In the genomic region with DNA sequence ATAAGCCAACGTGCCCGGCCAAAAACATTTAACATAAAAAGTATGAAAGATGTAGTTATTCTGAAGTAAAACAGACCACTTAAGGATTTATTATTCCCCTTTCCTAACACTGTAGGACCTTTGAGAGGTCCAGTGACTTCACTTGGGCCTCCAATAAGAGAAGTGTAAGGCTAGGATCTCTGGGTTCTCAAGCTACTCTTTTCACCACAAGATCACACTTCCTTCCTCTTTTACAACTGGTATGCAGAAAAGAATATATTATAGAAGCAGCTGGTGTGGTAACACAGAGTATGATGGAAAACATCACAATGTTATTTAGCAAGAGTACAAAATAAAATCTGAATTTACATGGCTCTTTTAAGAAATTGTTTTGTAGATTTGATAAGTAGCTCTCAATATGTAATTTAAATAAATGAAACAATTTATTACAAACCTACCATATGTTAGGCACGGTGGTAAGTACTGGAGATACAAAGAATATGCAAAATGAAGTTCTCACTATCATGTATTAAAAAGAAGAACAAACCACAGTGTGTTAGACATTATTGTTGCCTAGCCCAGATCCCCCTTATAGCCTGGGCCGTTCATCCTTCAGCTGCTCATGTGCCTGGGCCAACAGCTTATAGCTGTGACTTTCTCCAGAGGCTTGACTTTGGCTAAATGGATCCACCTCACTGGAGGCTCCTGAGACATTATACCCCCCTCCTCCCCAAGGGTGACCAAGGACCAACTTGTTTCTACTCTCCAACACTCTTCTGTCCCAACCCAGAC, we compare ENCODE assay signal across 1 cellular context.
TF ChIP-seq lines count a peak whose summit lies in the region.

No MANE protein-coding gene starts in this region.

TF ChIP-seq in GM12878, 131 proteins besides CTCF, POLR2A, EP300 and RAD21:
- TF ChIP-seq SUPT20H (IDR thresholded peaks at IDR 0.05; ENCODE audit: borderline replicate concordance, control insufficient read depth, low read depth, low read length) (no peak), RBBP5 (conservative IDR thresholded peaks at IDR 0.05) (no peak), NR2F1 (conservative IDR thresholded peaks at IDR 0.05) (no peak), CREM (IDR thresholded peaks at IDR 0.05; ENCODE audit: low read depth) (no peak), RCOR1 (conservative IDR thresholded peaks at IDR 0.05; ENCODE audit: low read depth, low read length) (no peak), KDM1A (IDR thresholded peaks at IDR 0.05; ENCODE audit: borderline replicate concordance) (no peak), TCF7 (IDR thresholded peaks at IDR 0.05; ENCODE audit: borderline replicate concordance) (no peak), SMC3 (IDR thresholded peaks at IDR 0.05; ENCODE audit: borderline replicate concordance, low read length) (no peak), ZNF274 (IDR thresholded peaks at IDR 0.05; ENCODE audit: insufficient read depth, insufficient read length) (no peak), RUNX3 (IDR thresholded peaks at IDR 0.05; ENCODE audit: low read length) (peak; percentile 50; the same call in 1 of the 2 replicates), SPI1 (IDR thresholded peaks at IDR 0.05; ENCODE audit: borderline replicate concordance, insufficient read depth, low read depth, low read length) (peak; percentile 65; the same call in 1 of the 2 replicates)
- TF ChIP-seq, protein P1, sequence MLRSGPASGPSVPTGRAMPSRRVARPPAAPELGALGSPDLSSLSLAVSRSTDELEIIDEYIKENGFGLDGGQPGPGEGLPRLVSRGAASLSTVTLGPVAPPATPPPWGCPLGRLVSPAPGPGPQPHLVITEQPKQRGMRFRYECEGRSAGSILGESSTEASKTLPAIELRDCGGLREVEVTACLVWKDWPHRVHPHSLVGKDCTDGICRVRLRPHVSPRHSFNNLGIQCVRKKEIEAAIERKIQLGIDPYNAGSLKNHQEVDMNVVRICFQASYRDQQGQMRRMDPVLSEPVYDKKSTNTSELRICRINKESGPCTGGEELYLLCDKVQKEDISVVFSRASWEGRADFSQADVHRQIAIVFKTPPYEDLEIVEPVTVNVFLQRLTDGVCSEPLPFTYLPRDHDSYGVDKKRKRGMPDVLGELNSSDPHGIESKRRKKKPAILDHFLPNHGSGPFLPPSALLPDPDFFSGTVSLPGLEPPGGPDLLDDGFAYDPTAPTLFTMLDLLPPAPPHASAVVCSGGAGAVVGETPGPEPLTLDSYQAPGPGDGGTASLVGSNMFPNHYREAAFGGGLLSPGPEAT (IDR thresholded peaks at IDR 0.05; ENCODE audit: low read depth): no peak
- TF ChIP-seq, protein P2, sequence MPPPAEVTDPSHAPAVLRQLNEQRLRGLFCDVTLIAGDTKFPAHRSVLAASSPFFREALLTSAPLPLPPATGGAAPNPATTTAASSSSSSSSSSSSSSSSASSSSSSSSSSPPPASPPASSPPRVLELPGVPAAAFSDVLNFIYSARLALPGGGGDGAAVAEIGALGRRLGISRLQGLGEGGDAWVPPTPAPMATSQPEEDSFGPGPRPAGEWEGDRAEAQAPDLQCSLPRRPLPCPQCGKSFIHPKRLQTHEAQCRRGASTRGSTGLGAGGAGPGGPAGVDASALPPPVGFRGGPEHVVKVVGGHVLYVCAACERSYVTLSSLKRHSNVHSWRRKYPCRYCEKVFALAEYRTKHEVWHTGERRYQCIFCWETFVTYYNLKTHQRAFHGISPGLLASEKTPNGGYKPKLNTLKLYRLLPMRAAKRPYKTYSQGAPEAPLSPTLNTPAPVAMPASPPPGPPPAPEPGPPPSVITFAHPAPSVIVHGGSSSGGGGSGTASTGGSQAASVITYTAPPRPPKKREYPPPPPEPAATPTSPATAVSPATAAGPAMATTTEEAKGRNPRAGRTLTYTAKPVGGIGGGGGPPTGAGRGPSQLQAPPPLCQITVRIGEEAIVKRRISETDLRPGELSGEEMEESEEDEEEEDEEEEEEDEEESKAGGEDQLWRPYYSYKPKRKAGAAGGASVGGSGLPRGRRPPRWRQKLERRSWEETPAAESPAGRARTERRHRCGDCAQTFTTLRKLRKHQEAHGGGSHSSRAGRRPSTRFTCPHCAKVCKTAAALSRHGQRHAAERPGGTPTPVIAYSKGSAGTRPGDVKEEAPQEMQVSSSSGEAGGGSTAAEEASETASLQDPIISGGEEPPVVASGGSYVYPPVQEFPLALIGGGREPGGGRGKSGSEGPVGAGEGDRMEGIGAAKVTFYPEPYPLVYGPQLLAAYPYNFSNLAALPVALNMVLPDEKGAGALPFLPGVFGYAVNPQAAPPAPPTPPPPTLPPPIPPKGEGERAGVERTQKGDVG (CRISPR knock-in tag; IDR thresholded peaks at IDR 0.05): no peak
- TF ChIP-seq, protein P3, sequence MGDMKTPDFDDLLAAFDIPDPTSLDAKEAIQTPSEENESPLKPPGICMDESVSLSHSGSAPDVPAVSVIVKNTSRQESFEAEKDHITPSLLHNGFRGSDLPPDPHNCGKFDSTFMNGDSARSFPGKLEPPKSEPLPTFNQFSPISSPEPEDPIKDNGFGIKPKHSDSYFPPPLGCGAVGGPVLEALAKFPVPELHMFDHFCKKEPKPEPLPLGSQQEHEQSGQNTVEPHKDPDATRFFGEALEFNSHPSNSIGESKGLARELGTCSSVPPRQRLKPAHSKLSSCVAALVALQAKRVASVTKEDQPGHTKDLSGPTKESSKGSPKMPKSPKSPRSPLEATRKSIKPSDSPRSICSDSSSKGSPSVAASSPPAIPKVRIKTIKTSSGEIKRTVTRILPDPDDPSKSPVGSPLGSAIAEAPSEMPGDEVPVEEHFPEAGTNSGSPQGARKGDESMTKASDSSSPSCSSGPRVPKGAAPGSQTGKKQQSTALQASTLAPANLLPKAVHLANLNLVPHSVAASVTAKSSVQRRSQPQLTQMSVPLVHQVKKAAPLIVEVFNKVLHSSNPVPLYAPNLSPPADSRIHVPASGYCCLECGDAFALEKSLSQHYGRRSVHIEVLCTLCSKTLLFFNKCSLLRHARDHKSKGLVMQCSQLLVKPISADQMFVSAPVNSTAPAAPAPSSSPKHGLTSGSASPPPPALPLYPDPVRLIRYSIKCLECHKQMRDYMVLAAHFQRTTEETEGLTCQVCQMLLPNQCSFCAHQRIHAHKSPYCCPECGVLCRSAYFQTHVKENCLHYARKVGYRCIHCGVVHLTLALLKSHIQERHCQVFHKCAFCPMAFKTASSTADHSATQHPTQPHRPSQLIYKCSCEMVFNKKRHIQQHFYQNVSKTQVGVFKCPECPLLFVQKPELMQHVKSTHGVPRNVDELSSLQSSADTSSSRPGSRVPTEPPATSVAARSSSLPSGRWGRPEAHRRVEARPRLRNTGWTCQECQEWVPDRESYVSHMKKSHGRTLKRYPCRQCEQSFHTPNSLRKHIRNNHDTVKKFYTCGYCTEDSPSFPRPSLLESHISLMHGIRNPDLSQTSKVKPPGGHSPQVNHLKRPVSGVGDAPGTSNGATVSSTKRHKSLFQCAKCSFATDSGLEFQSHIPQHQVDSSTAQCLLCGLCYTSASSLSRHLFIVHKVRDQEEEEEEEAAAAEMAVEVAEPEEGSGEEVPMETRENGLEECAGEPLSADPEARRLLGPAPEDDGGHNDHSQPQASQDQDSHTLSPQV (IDR thresholded peaks at IDR 0.05): no peak
- TF ChIP-seq, protein P4, sequence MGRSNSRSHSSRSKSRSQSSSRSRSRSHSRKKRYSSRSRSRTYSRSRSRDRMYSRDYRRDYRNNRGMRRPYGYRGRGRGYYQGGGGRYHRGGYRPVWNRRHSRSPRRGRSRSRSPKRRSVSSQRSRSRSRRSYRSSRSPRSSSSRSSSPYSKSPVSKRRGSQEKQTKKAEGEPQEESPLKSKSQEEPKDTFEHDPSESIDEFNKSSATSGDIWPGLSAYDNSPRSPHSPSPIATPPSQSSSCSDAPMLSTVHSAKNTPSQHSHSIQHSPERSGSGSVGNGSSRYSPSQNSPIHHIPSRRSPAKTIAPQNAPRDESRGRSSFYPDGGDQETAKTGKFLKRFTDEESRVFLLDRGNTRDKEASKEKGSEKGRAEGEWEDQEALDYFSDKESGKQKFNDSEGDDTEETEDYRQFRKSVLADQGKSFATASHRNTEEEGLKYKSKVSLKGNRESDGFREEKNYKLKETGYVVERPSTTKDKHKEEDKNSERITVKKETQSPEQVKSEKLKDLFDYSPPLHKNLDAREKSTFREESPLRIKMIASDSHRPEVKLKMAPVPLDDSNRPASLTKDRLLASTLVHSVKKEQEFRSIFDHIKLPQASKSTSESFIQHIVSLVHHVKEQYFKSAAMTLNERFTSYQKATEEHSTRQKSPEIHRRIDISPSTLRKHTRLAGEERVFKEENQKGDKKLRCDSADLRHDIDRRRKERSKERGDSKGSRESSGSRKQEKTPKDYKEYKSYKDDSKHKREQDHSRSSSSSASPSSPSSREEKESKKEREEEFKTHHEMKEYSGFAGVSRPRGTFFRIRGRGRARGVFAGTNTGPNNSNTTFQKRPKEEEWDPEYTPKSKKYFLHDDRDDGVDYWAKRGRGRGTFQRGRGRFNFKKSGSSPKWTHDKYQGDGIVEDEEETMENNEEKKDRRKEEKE (IDR thresholded peaks at IDR 0.05): no peak
- TF ChIP-seq, protein P5, sequence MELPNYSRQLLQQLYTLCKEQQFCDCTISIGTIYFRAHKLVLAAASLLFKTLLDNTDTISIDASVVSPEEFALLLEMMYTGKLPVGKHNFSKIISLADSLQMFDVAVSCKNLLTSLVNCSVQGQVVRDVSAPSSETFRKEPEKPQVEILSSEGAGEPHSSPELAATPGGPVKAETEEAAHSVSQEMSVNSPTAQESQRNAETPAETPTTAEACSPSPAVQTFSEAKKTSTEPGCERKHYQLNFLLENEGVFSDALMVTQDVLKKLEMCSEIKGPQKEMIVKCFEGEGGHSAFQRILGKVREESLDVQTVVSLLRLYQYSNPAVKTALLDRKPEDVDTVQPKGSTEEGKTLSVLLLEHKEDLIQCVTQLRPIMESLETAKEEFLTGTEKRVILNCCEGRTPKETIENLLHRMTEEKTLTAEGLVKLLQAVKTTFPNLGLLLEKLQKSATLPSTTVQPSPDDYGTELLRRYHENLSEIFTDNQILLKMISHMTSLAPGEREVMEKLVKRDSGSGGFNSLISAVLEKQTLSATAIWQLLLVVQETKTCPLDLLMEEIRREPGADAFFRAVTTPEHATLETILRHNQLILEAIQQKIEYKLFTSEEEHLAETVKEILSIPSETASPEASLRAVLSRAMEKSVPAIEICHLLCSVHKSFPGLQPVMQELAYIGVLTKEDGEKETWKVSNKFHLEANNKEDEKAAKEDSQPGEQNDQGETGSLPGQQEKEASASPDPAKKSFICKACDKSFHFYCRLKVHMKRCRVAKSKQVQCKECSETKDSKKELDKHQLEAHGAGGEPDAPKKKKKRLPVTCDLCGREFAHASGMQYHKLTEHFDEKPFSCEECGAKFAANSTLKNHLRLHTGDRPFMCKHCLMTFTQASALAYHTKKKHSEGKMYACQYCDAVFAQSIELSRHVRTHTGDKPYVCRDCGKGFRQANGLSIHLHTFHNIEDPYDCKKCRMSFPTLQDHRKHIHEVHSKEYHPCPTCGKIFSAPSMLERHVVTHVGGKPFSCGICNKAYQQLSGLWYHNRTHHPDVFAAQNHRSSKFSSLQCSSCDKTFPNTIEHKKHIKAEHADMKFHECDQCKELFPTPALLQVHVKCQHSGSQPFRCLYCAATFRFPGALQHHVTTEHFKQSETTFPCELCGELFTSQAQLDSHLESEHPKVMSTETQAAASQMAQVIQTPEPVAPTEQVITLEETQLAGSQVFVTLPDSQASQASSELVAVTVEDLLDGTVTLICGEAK (IDR thresholded peaks at IDR 0.05; ENCODE audit: borderline replicate concordance): no peak
